Comparison of ENCODE assay signal across 8 cellular contexts in genomic region chr2:111120253-111121027, GRCh38. TPM values are rescaled to one million over a fixed set of nuclear protein-coding genes. Genes with fewer than 3 reads are reported as not detected.
DNase-seq lines count a peak whose midpoint lies in the region; ATAC-seq and TF ChIP-seq lines count a peak whose summit lies in the region.

TSS of gene BCL2L11 (plus strand) at chr2:111120914. CDS start at chr2:111123746, 2,832 bp downstream.

- H3K4me3 Mint-ChIP-seq in CD4-positive, CD25-positive, alpha-beta regulatory T cell: peak within 1 kb of the TSS; percentile 93 to 97 (median 94)

- peak within 1 kb of the TSS; percentile 65 for H3K4me3 ChIP-seq in CD4-positive, CD25-positive, alpha-beta regulatory T cell (ENCODE audit: low read depth, low read length)
- H3K4me3 ChIP-seq in dorsolateral prefrontal cortex (peak within 1 kb of the TSS; percentile 57 to 92 (median 82)), lower lobe of right lung (peak within 1 kb of the TSS; percentile 88)

- H3K4me1 ChIP-seq in CD4-positive, CD25-positive, alpha-beta regulatory T cell (ENCODE audit: control insufficient read depth, insufficient read depth, low read length, poor library complexity, severe bottlenecking): peaks cover 65% of the 10 kb centered on the region
- H3K4me1 ChIP-seq in lower lobe of right lung: peaks cover 49% of the 10 kb centered on the region

- intact Hi-C loops in dorsolateral prefrontal cortex (cut with DNase I) (loop anchor here (5.0 kb wide), 2 partner anchors 42 to 308 kb away; no protein-coding TSS in a partner anchor), lower lobe of right lung (cut with DNase I) (no loop called here)

- peak; percentile 80 to 91 (median 88) for DNase-seq in CD4-positive, CD25-positive, alpha-beta regulatory T cell
- DNase-seq in NCI-H748 treated with DMSO at 0.1 percent for 48 hours (lab: John Stamatoyannopoulos, UW) (peak; percentile 74), dorsolateral prefrontal cortex (peak; percentile 45 to 92 (median 82)), lower lobe of right lung (peak; percentile 95)
- peak; percentile 83 to 86 for DNase-seq in activated CD4-positive, alpha-beta T cell treated with anti-CD3 and anti-CD28 coated beads, Interleukin-2, amount 50 U/mL, for 4 hours
- DNase-seq in stimulated activated CD4-positive, alpha-beta T cell treated with anti-CD3 and anti-CD28 coated beads, TNF-alpha, amount 100 ng/mL, for 1 hour (ENCODE audit: low read depth in 3 of 3, low spot score in 1 of 3): peak; percentile 79 to 90 (median 84)

- H3K27ac ChIP-seq in CD4-positive, CD25-positive, alpha-beta regulatory T cell (ENCODE audit: insufficient read depth, low read length, poor library complexity, severe bottlenecking): peak within 1 kb of the TSS; percentile 47
- H3K27ac ChIP-seq in dorsolateral prefrontal cortex (peak within 1 kb of the TSS in 40 of 59 donors; percentile 4 to 81 (median 52)), lower lobe of right lung (peak within 1 kb of the TSS; percentile 91)

- H3K27me3 Mint-ChIP-seq in CD4-positive, CD25-positive, alpha-beta regulatory T cell: peaks cover 74% of the 10 kb centered on the region

- peaks cover 8 to 54% (median 24%) of the 10 kb centered on the region in 4 donors for H3K4me1 Mint-ChIP-seq in CD4-positive, CD25-positive, alpha-beta regulatory T cell

- H3K27ac Mint-ChIP-seq in CD4-positive, CD25-positive, alpha-beta regulatory T cell: peak within 1 kb of the TSS; percentile 83 to 94 (median 91)

- H3K9me3 Mint-ChIP-seq in CD4-positive, CD25-positive, alpha-beta regulatory T cell: peaks cover 0 to 4% (median 0%) of the 10 kb centered on the region in 7 donors

- no peaks in the 10 kb centered on the region for H3K9me3 ChIP-seq in CD4-positive, CD25-positive, alpha-beta regulatory T cell (ENCODE audit: control insufficient read depth in 2 of 2, low read length in 2 of 2)
- H3K9me3 ChIP-seq in lower lobe of right lung: no peaks in the 10 kb centered on the region

- ATAC-seq in CD4-positive, CD25-positive, alpha-beta regulatory T cell (ENCODE audit: low read depth in 2 of 2): peak; percentile 78 to 79
- ATAC-seq in GM19397 (IDR thresholded peaks at IDR 0.05; ENCODE audit: unreplicated experiment): peak; percentile 57
- ATAC-seq in HG03565 (IDR thresholded peaks at IDR 0.05; ENCODE audit: unreplicated experiment): peak; percentile 41
- peak; percentile 86 to 90 for ATAC-seq in lower lobe of right lung

- peaks cover 14% of the 10 kb centered on the region for H3K36me3 ChIP-seq in CD4-positive, CD25-positive, alpha-beta regulatory T cell (ENCODE audit: control insufficient read depth, insufficient read depth, low read length)
- peaks cover 19% of the 10 kb centered on the region for H3K36me3 ChIP-seq in lower lobe of right lung

- TF ChIP-seq CTCF in dorsolateral prefrontal cortex (IDR thresholded peaks at IDR 0.05 in 54 of 56, conservative IDR thresholded peaks at IDR 0.05 in 2 of 56; ENCODE audit: low read depth in 1 of 56, partially characterized antibody in 56 of 56) (peak in 40 of 56 donors; percentile 8 to 69 (median 37)), lower lobe of right lung (IDR thresholded peaks at IDR 0.05) (no peak)

- peaks cover 14% of the 10 kb centered on the region for H3K36me3 Mint-ChIP-seq in CD4-positive, CD25-positive, alpha-beta regulatory T cell

- H3K27me3 ChIP-seq in CD4-positive, CD25-positive, alpha-beta regulatory T cell (ENCODE audit: control insufficient read depth, insufficient read depth, low read length): peaks cover 22% of the 10 kb centered on the region
- H3K27me3 ChIP-seq in dorsolateral prefrontal cortex (peaks cover 0 to 30% (median 8%) of the 10 kb centered on the region in 45 donors), lower lobe of right lung (ENCODE audit: low read depth) (peaks cover 38% of the 10 kb centered on the region)

RNA-seq across cellular contexts. Expression of gene BCL2L11, which starts in this region (rescaled TPM):
- total RNA-seq in CD4-positive, CD25-positive, alpha-beta regulatory T cell: 96.0 TPM
- polyA plus RNA-seq in CD4-positive, CD25-positive, alpha-beta regulatory T cell: 10 to 100 TPM; 18.0 to 35.2 (median 28.0) TPM
- total RNA-seq in dorsolateral prefrontal cortex (10 to 100 TPM in 28 of 120 experiments, 1 to 10 TPM in 92; 3.2 to 20.0 (median 8.1) TPM), lower lobe of right lung (23.7 TPM)

Comparison
In these comparisons a context has a peak if more than half of its experiments do, and no peak if none do; other contexts are left out.
1. Peak in every context shown above with its lines: DNase-seq, ATAC-seq, H3K4me3 ChIP-seq and H3K27ac ChIP-seq.